Comparison of ENCODE assay signal across 1 cellular context in genomic region chr22:36423461-36424404, GRCh38.
TF ChIP-seq lines count a peak whose summit lies in the region.

No MANE protein-coding gene starts in this region.

TF ChIP-seq in GM23338, 12 proteins besides CTCF, POLR2A, EP300 and RAD21 (continued from another document):
- TF ChIP-seq, protein P1, sequence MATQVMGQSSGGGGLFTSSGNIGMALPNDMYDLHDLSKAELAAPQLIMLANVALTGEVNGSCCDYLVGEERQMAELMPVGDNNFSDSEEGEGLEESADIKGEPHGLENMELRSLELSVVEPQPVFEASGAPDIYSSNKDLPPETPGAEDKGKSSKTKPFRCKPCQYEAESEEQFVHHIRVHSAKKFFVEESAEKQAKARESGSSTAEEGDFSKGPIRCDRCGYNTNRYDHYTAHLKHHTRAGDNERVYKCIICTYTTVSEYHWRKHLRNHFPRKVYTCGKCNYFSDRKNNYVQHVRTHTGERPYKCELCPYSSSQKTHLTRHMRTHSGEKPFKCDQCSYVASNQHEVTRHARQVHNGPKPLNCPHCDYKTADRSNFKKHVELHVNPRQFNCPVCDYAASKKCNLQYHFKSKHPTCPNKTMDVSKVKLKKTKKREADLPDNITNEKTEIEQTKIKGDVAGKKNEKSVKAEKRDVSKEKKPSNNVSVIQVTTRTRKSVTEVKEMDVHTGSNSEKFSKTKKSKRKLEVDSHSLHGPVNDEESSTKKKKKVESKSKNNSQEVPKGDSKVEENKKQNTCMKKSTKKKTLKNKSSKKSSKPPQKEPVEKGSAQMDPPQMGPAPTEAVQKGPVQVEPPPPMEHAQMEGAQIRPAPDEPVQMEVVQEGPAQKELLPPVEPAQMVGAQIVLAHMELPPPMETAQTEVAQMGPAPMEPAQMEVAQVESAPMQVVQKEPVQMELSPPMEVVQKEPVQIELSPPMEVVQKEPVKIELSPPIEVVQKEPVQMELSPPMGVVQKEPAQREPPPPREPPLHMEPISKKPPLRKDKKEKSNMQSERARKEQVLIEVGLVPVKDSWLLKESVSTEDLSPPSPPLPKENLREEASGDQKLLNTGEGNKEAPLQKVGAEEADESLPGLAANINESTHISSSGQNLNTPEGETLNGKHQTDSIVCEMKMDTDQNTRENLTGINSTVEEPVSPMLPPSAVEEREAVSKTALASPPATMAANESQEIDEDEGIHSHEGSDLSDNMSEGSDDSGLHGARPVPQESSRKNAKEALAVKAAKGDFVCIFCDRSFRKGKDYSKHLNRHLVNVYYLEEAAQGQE (IDR thresholded peaks at IDR 0.05; ENCODE audit: unreplicated experiment), result no peak
- TF ChIP-seq EZH2phosphoT487 (IDR thresholded peaks at IDR 0.05; ENCODE audit: unreplicated experiment) (no peak), CREB1 (CRISPR knock-in tag; IDR thresholded peaks at IDR 0.05; ENCODE audit: low read depth) (no peak), POLR2AphosphoS5 (IDR thresholded peaks at IDR 0.05; ENCODE audit: low read depth) (no peak)
